ENCODE assay signal across 9 cellular contexts in the genomic region with DNA sequence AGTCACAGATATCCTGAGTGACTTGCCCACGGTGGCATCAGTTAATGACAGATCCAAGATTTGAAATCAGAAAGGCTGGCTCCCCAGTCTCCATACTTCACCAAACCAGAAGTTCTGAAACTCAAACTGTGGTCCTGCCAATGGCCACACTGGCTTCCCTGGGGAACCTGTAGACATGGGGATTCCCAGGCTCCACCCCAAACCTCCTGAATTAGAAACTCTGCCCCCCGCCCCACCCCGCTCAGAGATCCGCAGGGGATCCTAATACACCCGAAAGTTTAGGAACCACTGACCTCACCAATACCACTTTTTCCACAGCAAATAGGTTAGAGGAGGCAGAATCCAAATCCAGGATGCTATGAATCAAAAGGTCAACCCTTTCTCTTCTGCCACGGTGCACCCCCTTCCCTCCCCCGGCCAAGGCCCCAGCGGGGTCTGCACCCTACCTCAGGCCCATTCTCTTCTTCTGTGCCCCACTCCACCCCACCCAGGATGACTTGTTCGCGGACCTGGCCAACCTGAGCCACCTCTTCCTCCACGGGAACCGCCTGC. TPM values are rescaled to one million over a fixed set of nuclear protein-coding genes. Genes with fewer than 3 reads are reported as not detected.
DNase-seq lines count a peak whose midpoint lies in the region; ATAC-seq, FAIRE-seq and TF ChIP-seq lines count a peak whose summit lies in the region.
"Had no signal": no experiment of that assay in that cellular context is flagged by ENCODE, and none has a peak within 500 bp of the region (broad histone marks: within the 10 kb centered on the region; RNA-seq: fewer than 3 reads in every experiment).

No MANE protein-coding gene starts in this region.

- H3K9me3 ChIP-seq in right atrium auricular region (no peaks in the 10 kb centered on the region), uterus (no peaks in the 10 kb centered on the region)

- H3K27ac Mint-ChIP-seq in activated T-helper 17 cell treated with anti-CD3 and anti-CD28 coated beads, Interleukin-2, amount 50 U/mL, for 72 hours = no peak overlapping the region
- no peak overlapping the region for H3K27ac Mint-ChIP-seq in memory B cell

- no peaks in the 10 kb centered on the region for H3K9me3 Mint-ChIP-seq in activated T-helper 17 cell treated with anti-CD3 and anti-CD28 coated beads, Interleukin-2, amount 50 U/mL, for 72 hours
- H3K9me3 Mint-ChIP-seq in memory B cell = no peaks in the 10 kb centered on the region

- TF ChIP-seq CTCF in right atrium auricular region (IDR thresholded peaks at IDR 0.05) (no peak), uterus (IDR thresholded peaks at IDR 0.05) (no peak)

- H3K4me3 Mint-ChIP-seq in activated T-helper 17 cell treated with anti-CD3 and anti-CD28 coated beads, Interleukin-2, amount 50 U/mL, for 72 hours = peak overlapping the region; percentile 64
- peak overlapping the region; percentile 71 for H3K4me3 Mint-ChIP-seq in memory B cell

- H3K36me3 Mint-ChIP-seq in activated T-helper 17 cell treated with anti-CD3 and anti-CD28 coated beads, Interleukin-2, amount 50 U/mL, for 72 hours (ENCODE audit: low read depth) = no peaks in the 10 kb centered on the region
- no peaks in the 10 kb centered on the region for H3K36me3 Mint-ChIP-seq in memory B cell

- H3K27me3 ChIP-seq in right atrium auricular region (no peaks in the 10 kb centered on the region), uterus (no peaks in the 10 kb centered on the region)

- DNase-seq in right atrium auricular region (ENCODE audit: low spot score) = no peak
- no peak for DNase-seq in cardiac septum (ENCODE audit: low spot score)
- DNase-seq in memory B cell (ENCODE audit: low spot score in 2 of 2) = no peak
- DNase-seq in uterus = no peak
- DNase-seq in NCI-H69 (lab: John Stamatoyannopoulos, UW) = no peak
- no peak for DNase-seq in RCC 7860 (ENCODE audit: low spot score)
- DNase-seq in RKO (ENCODE audit: low spot score) = no peak

- no peak for ATAC-seq in activated T-helper 17 cell treated with anti-CD3 and anti-CD28 coated beads, Interleukin-2, amount 50 U/mL, for 72 hours (replicated peaks)
- peak; percentile 16 for ATAC-seq in memory B cell (ENCODE audit: low read depth)

- peaks cover 5% of the 10 kb centered on the region for H3K27me3 Mint-ChIP-seq in activated T-helper 17 cell treated with anti-CD3 and anti-CD28 coated beads, Interleukin-2, amount 50 U/mL, for 72 hours
- peaks cover 12% of the 10 kb centered on the region for H3K27me3 Mint-ChIP-seq in memory B cell

- TF ChIP-seq POLR2A in uterus (IDR thresholded peaks at IDR 0.05) = no peak

- H3K36me3 ChIP-seq in right atrium auricular region (no peaks in the 10 kb centered on the region), uterus (no peaks in the 10 kb centered on the region)

- H3K4me1 ChIP-seq in right atrium auricular region (peaks cover 0 to 12% of the 10 kb centered on the region in 2 donors), uterus (peaks cover 0 to 5% of the 10 kb centered on the region in 2 donors)

- intact Hi-C loops in cardiac septum (cut with DNase I) (loop anchor here (2.0 kb wide), 1 partner anchor 19 kb away; no protein-coding TSS in a partner anchor), uterus (cut with DNase I; ENCODE audit: low total_unique reads) (no loop called here)

- H3K4me1 Mint-ChIP-seq in activated T-helper 17 cell treated with anti-CD3 and anti-CD28 coated beads, Interleukin-2, amount 50 U/mL, for 72 hours = peaks cover 9% of the 10 kb centered on the region
- peaks cover 29% of the 10 kb centered on the region for H3K4me1 Mint-ChIP-seq in memory B cell

- FAIRE-seq in RCC 7860 (lab: Jason Lieb, UNC) = no peak

- peak overlapping the region in 1 of 2 donors; percentile 37 for H3K27ac ChIP-seq in right atrium auricular region
- H3K27ac ChIP-seq in uterus = no peak overlapping the region

- H3K4me3 ChIP-seq in right atrium auricular region = peak overlapping the region; percentile 44 to 54
- peak overlapping the region; percentile 12 to 43 for H3K4me3 ChIP-seq in uterus

RNA-seq across cellular contexts. Expression of a gene that starts 15.4 kb away (rescaled TPM):
- total RNA-seq in right atrium auricular region = 1 to 10 TPM in 1 of 2 donors, under 1 TPM in 1; 0.94 to 1.3 TPM
- total RNA-seq in cardiac septum = 0.73 TPM
- under 1 TPM; 0.22 to 0.82 TPM for total RNA-seq in activated T-helper 17 cell treated with anti-CD3 and anti-CD28 coated beads, Interleukin-2, amount 50 U/mL, for 72 hours
- 1 to 10 TPM in 1 of 4 donors, not detected in 3; 1.7 TPM for total RNA-seq in uterus
- total RNA-seq: dermis microvascular lymphatic vessel endothelial cell had no signal

RNA-seq across cellular contexts. Expression of a gene that starts 39.8 kb away (rescaled TPM):
- 10 to 100 TPM in 1 of 2 donors, 1 to 10 TPM in 1; 5.0 to 10.4 TPM for total RNA-seq in right atrium auricular region
- 2.0 TPM for total RNA-seq in cardiac septum
- 10 to 100 TPM in 1 of 2 donors, 1 to 10 TPM in 1; 9.1 to 20.0 TPM for total RNA-seq in activated T-helper 17 cell treated with anti-CD3 and anti-CD28 coated beads, Interleukin-2, amount 50 U/mL, for 72 hours
- total RNA-seq in uterus = 10 to 100 TPM; 13.1 to 48.4 (median 22.5) TPM

RNA-seq across cellular contexts. Expression of a gene that starts 48.8 kb away (rescaled TPM):
- 10 to 100 TPM; 31.7 to 61.3 TPM for total RNA-seq in right atrium auricular region
- 26.7 TPM for total RNA-seq in cardiac septum
- 100 to 1,000 TPM; 346 to 386 TPM for total RNA-seq in activated T-helper 17 cell treated with anti-CD3 and anti-CD28 coated beads, Interleukin-2, amount 50 U/mL, for 72 hours
- total RNA-seq in uterus = 100 to 1,000 TPM in 2 of 4 donors, 10 to 100 TPM in 2; 44.1 to 333 (median 102) TPM

RNA-seq across cellular contexts. Expression of a gene that starts 54.8 kb away (rescaled TPM):
- total RNA-seq in right atrium auricular region = 10 to 100 TPM; 27.3 to 63.4 TPM
- total RNA-seq in cardiac septum = 71.6 TPM
- 100 to 1,000 TPM in 1 of 2 donors, 10 to 100 TPM in 1; 56.4 to 125 TPM for total RNA-seq in activated T-helper 17 cell treated with anti-CD3 and anti-CD28 coated beads, Interleukin-2, amount 50 U/mL, for 72 hours
- 10 to 100 TPM in 3 of 4 donors, 1 to 10 TPM in 1; 7.7 to 47.4 (median 19.6) TPM for total RNA-seq in uterus
